ENCODE assay signal across 8 cellular contexts in genomic region chr1:77779529-77780281, GRCh38. TPM values are rescaled to one million over a fixed set of nuclear protein-coding genes. Genes with fewer than 3 reads are reported as not detected.
DNase-seq lines count a peak whose midpoint lies in the region; FAIRE-seq and TF ChIP-seq lines count a peak whose summit lies in the region.

TSS of gene MIGA1 (plus strand) at chr1:77779649. CDS start at chr1:77783253, 3,604 bp downstream.

- no peaks in the 10 kb centered on the region for H3F3A ChIP-seq in MM.1S (ENCODE audit: insufficient read depth, low read length)

- H4K20me1 ChIP-seq in MM.1S (ENCODE audit: insufficient read depth, low read length): no peaks in the 10 kb centered on the region

- H3K36me3 ChIP-seq in MM.1S (replicated peaks; ENCODE audit: insufficient read depth, low read length) (0 out of 2 replicates have a peak, but pooled peaks cover 2% of the 10 kb centered on the region), stomach (peaks cover 9 to 13% (median 12%) of the 10 kb centered on the region in 4 donors)

- no peaks in the 10 kb centered on the region for H3K27me3 Mint-ChIP-seq in neural crest cell (ENCODE audit: low read depth)

- 0 to 1% (median 1%) methylated on average over 18 to 40 of the region's 40 CpGs for WGBS in stomach, 5 donors

- DNase-seq in HCEC 1CT (peak; percentile 90), MM.1S (peak; percentile 88), SHP77 treated with DMSO at 0.1 percent for 48 hours (lab: John Stamatoyannopoulos, UW) (peak; percentile 89), activated gamma-delta T cell (lab: John Stamatoyannopoulos, UW) (peak; percentile 29), foreskin fibroblast (peak; percentile 86 to 95), neural crest cell (ENCODE audit: low read depth, low spot score) (peak; percentile 72), stomach (peak; percentile 89)

- H3K4me1 Mint-ChIP-seq in neural crest cell: peaks cover 20% of the 10 kb centered on the region

- FAIRE-seq in G401.6 (lab: Jason Lieb, UNC): peak; percentile 97

- peaks cover 8% of the 10 kb centered on the region for H3K36me3 Mint-ChIP-seq in neural crest cell (ENCODE audit: low read depth)

- intact Hi-C loops in stomach (cut with DNase I; ENCODE audit: low total_unique reads): no loop called here

- H3K9me3 Mint-ChIP-seq in neural crest cell: peaks cover 4% of the 10 kb centered on the region

- H2AFZ ChIP-seq in MM.1S (ENCODE audit: low read length): peak within 1 kb of the TSS; percentile 78

- H3K4me3 Mint-ChIP-seq in neural crest cell: peak within 1 kb of the TSS; percentile 94

- TF ChIP-seq POLR2A in stomach (IDR thresholded peaks at IDR 0.05): peak in 1 of 4 donors; percentile 57

- peaks cover 5% of the 10 kb centered on the region; the same call in 1 of the 2 replicates for H3K4me1 ChIP-seq in MM.1S (ENCODE audit: low read length)
- peaks cover 0 to 36% (median 27%) of the 10 kb centered on the region in 4 donors for H3K4me1 ChIP-seq in stomach

- no peak within 1 kb of the TSS; the same call in 1 of the 2 replicates for H3K27ac ChIP-seq in MM.1S (ENCODE audit: low read length)
- H3K27ac ChIP-seq in stomach: peak within 1 kb of the TSS; percentile 49 to 89 (median 77)

- H3K27me3 ChIP-seq in MM.1S (replicated peaks; ENCODE audit: insufficient read depth, low read length) (no peaks in the 10 kb centered on the region), stomach (no peaks in the 10 kb centered on the region)

- TF ChIP-seq CTCF in MM.1S (IDR thresholded peaks at IDR 0.05; ENCODE audit: low read length) (no peak), foreskin fibroblast (IDR thresholded peaks at IDR 0.05; ENCODE audit: low read depth, low read length) (no peak), neural crest cell (conservative IDR thresholded peaks at IDR 0.05) (no peak), stomach (IDR thresholded peaks at IDR 0.05) (no peak)

- H3K9me3 ChIP-seq in MM.1S (replicated peaks; ENCODE audit: insufficient read depth, low read length) (no peaks in the 10 kb centered on the region), stomach (no peaks in the 10 kb centered on the region)

- peak within 1 kb of the TSS; percentile 62 for H3K9ac ChIP-seq in MM.1S (ENCODE audit: low read length)

- no peaks in the 10 kb centered on the region for H3K9me2 ChIP-seq in MM.1S (replicated peaks; ENCODE audit: insufficient read depth, low read length)

- peaks cover 40% of the 10 kb centered on the region for H3K79me2 ChIP-seq in MM.1S (ENCODE audit: low read length)

- H3K4me2 ChIP-seq in MM.1S (ENCODE audit: low read depth, low read length): peak within 1 kb of the TSS; percentile 64

- H3K4me3 ChIP-seq in MM.1S (ENCODE audit: low read length) (peak within 1 kb of the TSS; percentile 86), foreskin fibroblast (ENCODE audit: low read depth in 1 of 2, low read length in 2 of 2) (peak within 1 kb of the TSS; percentile 85 to 87), stomach (peak within 1 kb of the TSS; percentile 74 to 98 (median 88))

- no peak for TF ChIP-seq EP300 in stomach (IDR thresholded peaks at IDR 0.05)

- peak within 1 kb of the TSS; percentile 64 for H3K27ac Mint-ChIP-seq in neural crest cell (ENCODE audit: unreplicated experiment)

RNA-seq across cellular contexts. Expression of gene MIGA1, which starts in this region (rescaled TPM):
- total RNA-seq in neural crest cell (6.2 and 8.0 TPM in 2 replicates), stomach (10 to 100 TPM in 3 of 5 donors, 1 to 10 TPM in 2; 6.4 to 40.6 (median 23.9) TPM)
- polyA plus RNA-seq in stomach: 1 to 10 TPM; 1.6 to 3.1 (median 2.2) TPM

Comparison
In these comparisons a context has a peak if more than half of its experiments do, and no peak if none do; other contexts are left out.
1. DNase-seq: peak in every context shown above with its lines; median percentile 90 in foreskin fibroblast; 90 in HCEC 1CT; 89 in SHP77 treated with DMSO at 0.1 percent for 48 hours; 89 in stomach; 88 in MM.1S; 72 in neural crest cell; 29 in activated gamma-delta T cell.